Comparison of ENCODE assay signal across 11 cellular contexts in genomic region chr2:100470898-100471514, GRCh38. TPM values are rescaled to one million over a fixed set of nuclear protein-coding genes. Genes with fewer than 3 reads are reported as not detected.
DNase-seq lines count a peak whose midpoint lies in the region; ATAC-seq and TF ChIP-seq lines count a peak whose summit lies in the region.
"Had no signal": no experiment of that assay in that cellular context is flagged by ENCODE, and none has a peak within 500 bp of the region (broad histone marks: within the 10 kb centered on the region; RNA-seq: fewer than 3 reads in every experiment).

No MANE protein-coding gene starts in this region.

- H3K9me3 ChIP-seq in fibroblast of lung (ENCODE audit: control insufficient read depth, insufficient read depth, low read depth, low read length) (no peaks in the 10 kb centered on the region), ovary (no peaks in the 10 kb centered on the region)

- H3K4me1 Mint-ChIP-seq in activated CD4-positive, alpha-beta T cell treated with anti-CD3 and anti-CD28 coated beads, Interleukin-2, amount 10 ng/mL, durations not matched to agents 7 days and 5 days = no peaks in the 10 kb centered on the region
- no peaks in the 10 kb centered on the region for H3K4me1 Mint-ChIP-seq in natural killer cell

- no peaks in the 10 kb centered on the region for H3K27me3 ChIP-seq in fibroblast of lung (ENCODE audit: control insufficient read depth, insufficient read depth, low read length)
- H3K27me3 ChIP-seq in ovary = no peaks in the 10 kb centered on the region

- H2AFZ ChIP-seq in fibroblast of lung (ENCODE audit: low read length) = no peak overlapping the region

- H3K9me3 Mint-ChIP-seq in activated CD4-positive, alpha-beta T cell treated with anti-CD3 and anti-CD28 coated beads, Interleukin-2, amount 10 ng/mL, durations not matched to agents 7 days and 5 days = no peaks in the 10 kb centered on the region
- H3K9me3 Mint-ChIP-seq in natural killer cell = no peaks in the 10 kb centered on the region

- no peaks in the 10 kb centered on the region for H3K4me1 ChIP-seq in fibroblast of lung (ENCODE audit: control insufficient read depth, extremely low read depth, insufficient read depth, low read length)
- H3K4me1 ChIP-seq in ovary (ENCODE audit: insufficient read depth) = no peaks in the 10 kb centered on the region

- no peak for TF ChIP-seq POLR2A in ovary (IDR thresholded peaks at IDR 0.05)

- intact Hi-C loops in ovary (cut with DNase I) = no loop called here
- intact Hi-C loops in natural killer cell (cut with micrococcal nuclease) = no loop called here

- 8 to 16% (median 11%) methylated on average over 16 of the region's 16 CpGs for WGBS in ovary, 3 donors

- no peak overlapping the region for H3K4me3 ChIP-seq in fibroblast of lung (replicated peaks in 1 of 4; ENCODE audit: control extremely low read depth in 1 of 4, insufficient read depth in 1 of 4, low read depth in 3 of 4, low read length in 4 of 4)
- H3K4me3 ChIP-seq in ovary = no peak overlapping the region

- H3K27ac Mint-ChIP-seq in activated CD4-positive, alpha-beta T cell treated with anti-CD3 and anti-CD28 coated beads, Interleukin-2, amount 10 ng/mL, durations not matched to agents 7 days and 5 days = no peak overlapping the region
- no peak overlapping the region for H3K27ac Mint-ChIP-seq in natural killer cell

- H3K4me2 ChIP-seq in fibroblast of lung (ENCODE audit: extremely low read depth, insufficient read depth, low read length) = no peak overlapping the region

- TF ChIP-seq CTCF in fibroblast of lung (conservative IDR thresholded peaks at IDR 0.05 in 1 of 2, IDR thresholded peaks at IDR 0.05 in 1 of 2; ENCODE audit: low read depth in 1 of 2, low read length in 2 of 2) (no peak), ovary (IDR thresholded peaks at IDR 0.05) (no peak), natural killer cell (IDR thresholded peaks at IDR 0.05) (no peak)

- H3K79me2 ChIP-seq in fibroblast of lung (ENCODE audit: control insufficient read depth, insufficient read depth, low read length) = no peaks in the 10 kb centered on the region

- H3K27me3 Mint-ChIP-seq in activated CD4-positive, alpha-beta T cell treated with anti-CD3 and anti-CD28 coated beads, Interleukin-2, amount 10 ng/mL, durations not matched to agents 7 days and 5 days = peaks cover 8% of the 10 kb centered on the region
- peaks cover 36 to 45% of the 10 kb centered on the region in 2 donors for H3K27me3 Mint-ChIP-seq in natural killer cell (ENCODE audit: low read depth in 2 of 2)

- H4K20me1 ChIP-seq in fibroblast of lung (ENCODE audit: control insufficient read depth, extremely low read depth, insufficient read depth, low read length) = no peaks in the 10 kb centered on the region

- ATAC-seq in natural killer cell (no peak), HG02763 (IDR thresholded peaks at IDR 0.05; ENCODE audit: unreplicated experiment) (no peak), GM18861 (IDR thresholded peaks at IDR 0.05; ENCODE audit: unreplicated experiment) (no peak)

- no peak overlapping the region for H3K9ac ChIP-seq in fibroblast of lung (ENCODE audit: insufficient read depth, low read length)

- DNase-seq in activated CD4-positive, alpha-beta T cell treated with anti-CD3 and anti-CD28 coated beads for 48 hours = peak; percentile 35
- no peak for DNase-seq in activated CD4-positive, alpha-beta T cell treated with anti-CD3 and anti-CD28 coated beads, Interleukin-2, amount 10 ng/mL, durations not matched to agents 7 days and 5 days
- DNase-seq in NCI-H460 (ENCODE audit: extremely low read depth, low read depth) (peak; percentile 27), fibroblast of lung (ENCODE audit: low read depth in 2 of 2) (peak; percentile 5), ovary (peak in 4 of 5 donors; percentile 21 to 65 (median 50)), natural killer cell (no peak)
- DNase-seq: kidney glomerular epithelial cell, NCI-H2081, SHP77 treated with DMSO at 0.1 percent for 48 hours had no signal

- CTCF ChIA-PET in activated CD4-positive, alpha-beta T cell treated with anti-CD3 and anti-CD28 coated beads, Interleukin-2, amount 10 ng/mL, durations not matched to agents 7 days and 5 days (lab: Charles Lee) = interaction anchor here (1.5 kb wide), 1 partner anchor 89 kb away, joined by 4 read pairs; no protein-coding TSS in a partner anchor

- no peaks in the 10 kb centered on the region for H3K36me3 ChIP-seq in fibroblast of lung (ENCODE audit: control insufficient read depth, insufficient read depth, low read length)
- no peaks in the 10 kb centered on the region for H3K36me3 ChIP-seq in ovary

- no peak overlapping the region for H3K4me3 Mint-ChIP-seq in activated CD4-positive, alpha-beta T cell treated with anti-CD3 and anti-CD28 coated beads, Interleukin-2, amount 10 ng/mL, durations not matched to agents 7 days and 5 days
- H3K4me3 Mint-ChIP-seq in natural killer cell = no peak overlapping the region

- no peak for TF ChIP-seq EP300 in ovary (IDR thresholded peaks at IDR 0.05)

- H3K36me3 Mint-ChIP-seq in activated CD4-positive, alpha-beta T cell treated with anti-CD3 and anti-CD28 coated beads, Interleukin-2, amount 10 ng/mL, durations not matched to agents 7 days and 5 days (ENCODE audit: low read depth) = no peaks in the 10 kb centered on the region
- H3K36me3 Mint-ChIP-seq in natural killer cell = no peaks in the 10 kb centered on the region

- POLR2A ChIA-PET in activated CD4-positive, alpha-beta T cell treated with anti-CD3 and anti-CD28 coated beads, Interleukin-2, amount 10 ng/mL, durations not matched to agents 7 days and 5 days (lab: Charles Lee) = no interaction called here

- no peak overlapping the region for H3K27ac ChIP-seq in fibroblast of lung (ENCODE audit: insufficient read depth, low read length)
- H3K27ac ChIP-seq in ovary = no peak overlapping the region

RNA-seq across cellular contexts. Expression of gene NMS, which starts 0.7 kb away (rescaled TPM):
- total RNA-seq in activated CD4-positive, alpha-beta T cell treated with anti-CD3 and anti-CD28 coated beads, Interleukin-2, amount 10 ng/mL, durations not matched to agents 7 days and 5 days = not detected
- not detected in 2 replicates for total RNA-seq in NCI-H460 (2014; rRNA removed; shearing (Covaris generic))
- not detected in 2 replicates for polyA plus RNA-seq in NCI-H460 (2014; cell fraction: nucleus; rRNA removed)
- total RNA-seq in fibroblast of lung = not detected in 2 replicates
- not detected in 2 replicates for polyA plus RNA-seq in fibroblast of lung
- not detected in 2 replicates for polyA plus RNA-seq in fibroblast of lung (2012)
- polyA minus RNA-seq in fibroblast of lung (ENCODE audit: low replicate concordance) = not detected in 2 replicates
- not detected for total RNA-seq in ovary
- not detected for polyA plus RNA-seq in ovary
- total RNA-seq in natural killer cell = not detected

RNA-seq across cellular contexts. Expression of gene CHST10, which starts 53.5 kb away (rescaled TPM):
- total RNA-seq in activated CD4-positive, alpha-beta T cell treated with anti-CD3 and anti-CD28 coated beads, Interleukin-2, amount 10 ng/mL, durations not matched to agents 7 days and 5 days = 1 to 10 TPM; 2.6 to 3.1 TPM
- total RNA-seq in NCI-H460 (2014; rRNA removed; shearing (Covaris generic)) = 14.0 and 16.2 TPM in 2 replicates
- 19.8 and 29.9 TPM in 2 replicates for polyA plus RNA-seq in NCI-H460 (2014; cell fraction: nucleus; rRNA removed)
- total RNA-seq in fibroblast of lung = 5.0 and 7.4 TPM in 2 replicates
- polyA plus RNA-seq in fibroblast of lung = 6.7 TPM in 2 replicates
- polyA plus RNA-seq in fibroblast of lung (2012) = 4.6 and 6.6 TPM in 2 replicates
- polyA minus RNA-seq in fibroblast of lung (ENCODE audit: low replicate concordance) = 3.4 and 16.7 TPM in 2 replicates
- total RNA-seq in ovary = 10 to 100 TPM; 11.9 to 23.6 (median 15.8) TPM
- polyA plus RNA-seq in ovary = 10 to 100 TPM in 1 of 2 donors, 1 to 10 TPM in 1; 10.0 to 23.7 TPM
- total RNA-seq in natural killer cell = 10 to 100 TPM; 11.1 to 15.3 (median 13.4) TPM

Comparison
In these comparisons a context has a peak if more than half of its experiments do, and no peak if none do; other contexts are left out.
1. DNase-seq: peak in activated CD4-positive, alpha-beta T cell treated with anti-CD3 and anti-CD28 coated beads for 48 hours (single experiment), NCI-H460 (single experiment), fibroblast of lung (2 of 2) and ovary (4 of 5); none in activated CD4-positive, alpha-beta T cell treated with anti-CD3 and anti-CD28 coated beads, Interleukin-2, amount 10 ng/mL, durations not matched to agents 7 days and 5 days (single experiment) and natural killer cell (single experiment).